In the genomic region with DNA sequence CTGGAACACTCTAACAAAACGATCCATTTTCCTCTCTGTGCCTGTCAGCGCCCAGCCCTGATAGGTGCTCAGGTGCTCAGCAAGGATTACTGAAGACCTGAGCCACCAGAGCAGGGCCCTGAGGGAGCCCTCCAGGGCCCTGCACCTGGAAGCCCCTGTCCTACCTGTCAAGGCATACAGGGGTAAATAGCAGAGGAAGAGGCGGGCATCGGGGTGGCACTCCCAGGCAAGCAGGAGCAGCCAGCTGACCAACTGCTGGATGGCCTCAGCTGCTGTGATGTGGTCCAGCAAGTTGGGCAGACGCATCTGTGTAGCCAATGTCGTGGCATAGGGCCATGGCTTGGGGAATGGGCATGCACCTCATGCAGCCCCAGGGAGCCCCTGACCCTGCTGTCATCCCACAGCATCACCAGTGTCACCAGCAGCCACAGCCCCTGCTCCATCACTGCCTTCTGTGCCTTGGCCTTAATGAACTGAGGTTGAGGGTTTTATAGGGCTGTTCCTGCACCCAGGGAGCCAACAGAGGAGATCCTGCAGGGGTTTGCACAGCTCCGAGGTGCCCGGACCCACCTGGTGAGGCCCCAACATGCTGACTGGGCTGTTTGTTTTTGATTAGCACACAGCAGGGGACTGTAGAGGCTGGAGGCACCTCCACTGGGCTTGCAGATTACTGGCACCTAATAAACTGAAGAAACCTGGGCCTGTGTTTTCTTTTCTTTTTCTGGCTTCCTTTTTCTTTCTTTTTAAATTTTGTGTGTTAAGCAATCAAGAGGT, we compare ENCODE assay signal across 16 cellular contexts. TPM values are rescaled to one million over a fixed set of nuclear protein-coding genes. Genes with fewer than 3 reads are reported as not detected.
A peak's percentile ranks its signal among the peaks of the same experiment; 100 is the strongest.
DNase-seq lines count a peak whose midpoint lies in the region; TF ChIP-seq lines count a peak whose summit lies in the region.
"Had no signal": no experiment of that assay in that cellular context is flagged by ENCODE, and none has a peak within 500 bp of the region (broad histone marks: within the 10 kb centered on the region; RNA-seq: fewer than 3 reads in every experiment).

No MANE protein-coding gene starts in this region.

- TF ChIP-seq CTCF in osteoblast (IDR thresholded peaks at IDR 0.05; ENCODE audit: extremely low read depth, low read depth, low read length): no peak

- peaks cover 4% of the 10 kb centered on the region; the same call in 1 of the 2 replicates for H3K36me3 ChIP-seq in HUES48 (ENCODE audit: control insufficient read depth, insufficient read depth, low read length)
- peaks cover 4% of the 10 kb centered on the region for H3K36me3 ChIP-seq in osteoblast (ENCODE audit: insufficient read depth, low read length)
- H3K36me3 ChIP-seq: pancreas had no signal

- H3K9me3 ChIP-seq in HUES48 (ENCODE audit: control insufficient read depth, insufficient read depth, low read length): no peaks in the 10 kb centered on the region
- H3K9me3 ChIP-seq in osteoblast (ENCODE audit: low read depth, low read length): no peaks in the 10 kb centered on the region
- H3K9me3 ChIP-seq: BLaER1, pancreas, tibial nerve had no signal

- H3K4me2 ChIP-seq in osteoblast (ENCODE audit: insufficient read depth, low read length): no peak overlapping the region
- H3K4me2 ChIP-seq: BLaER1, PC-9 had no signal

- 0 out of 2 replicates have a peak overlapping the region, but pooled peaks have one; percentile 21 for H3K9ac ChIP-seq in HUES48 (ENCODE audit: low read depth, low read length)
- H3K9ac ChIP-seq: BLaER1 had no signal

- H3K79me2 ChIP-seq in osteoblast (ENCODE audit: insufficient read depth, low read length): peaks cover 9% of the 10 kb centered on the region

- H3K4me3 ChIP-seq in HUES48 (ENCODE audit: low read depth, low read length): no peak overlapping the region
- H3K4me3 ChIP-seq in osteoblast (ENCODE audit: insufficient read depth, low read length): no peak overlapping the region
- H3K4me3 ChIP-seq: BLaER1, pancreas, PC-9, SK-N-MC, skin epidermis, tibial nerve had no signal

- peaks cover 2% of the 10 kb centered on the region for H4K20me1 ChIP-seq in osteoblast (ENCODE audit: insufficient read depth, low read length)
- H4K20me1 ChIP-seq: BLaER1 had no signal

- H2AFZ ChIP-seq in osteoblast (ENCODE audit: low read length): no peak overlapping the region
- H2AFZ ChIP-seq: PC-9 had no signal

- H3K4me1 ChIP-seq in HUES48 (ENCODE audit: control insufficient read depth, insufficient read depth, low read length): peaks cover 18% of the 10 kb centered on the region
- H3K4me1 ChIP-seq in osteoblast (ENCODE audit: insufficient read depth, low read length): no peaks in the 10 kb centered on the region
- H3K4me1 ChIP-seq: pancreas had no signal

- H3K27ac ChIP-seq in HUES48 (ENCODE audit: low read depth, low read length) (no peak overlapping the region), caudate nucleus (ENCODE audit: low read depth, low read length) (peak overlapping the region; percentile 77), osteoblast (ENCODE audit: low read depth, low read length) (no peak overlapping the region)
- H3K27ac ChIP-seq: BLaER1, pancreas, PC-9, SK-N-MC, skin epidermis, tibial nerve had no signal

- DNase-seq in NCI-H1092 treated with DMSO at 0.1 percent for 48 hours (lab: John Stamatoyannopoulos, UW): peak; percentile 35
- DNase-seq in NCI-H1092 (lab: John Stamatoyannopoulos, UW): no peak
- DNase-seq in caudate nucleus (lab: John Stamatoyannopoulos, UW): no peak
- DNase-seq in osteoblast (ENCODE audit: insufficient read length, low spot score, missing footprints): peak; percentile 15
- no peak for DNase-seq in pons (ENCODE audit: low spot score)
- DNase-seq in NCI-H2196 (lab: John Stamatoyannopoulos, UW; ENCODE audit: unreplicated experiment): no peak
- no peak for DNase-seq in EL
- DNase-seq: activated CD4-positive, alpha-beta T cell treated with anti-CD3 and anti-CD28 coated beads, Interleukin-2, amount 50 U/mL, for 4 hours; left colon; pancreas; PC-9 had no signal

- H3K27me3 ChIP-seq in HUES48 (ENCODE audit: control insufficient read depth, insufficient read depth, low read length) (no peaks in the 10 kb centered on the region), osteoblast (ENCODE audit: insufficient read depth, low read length) (no peaks in the 10 kb centered on the region)
- H3K27me3 ChIP-seq: BLaER1, pancreas, tibial nerve had no signal

RNA-seq across cellular contexts. Expression of a gene that starts 7.9 kb away (rescaled TPM):
- total RNA-seq in osteoblast: 74.3 and 98.4 TPM in 2 replicates

RNA-seq across cellular contexts. Expression of a gene that starts 9.2 kb away (rescaled TPM):
- total RNA-seq in osteoblast: 31.8 and 32.4 TPM in 2 replicates

RNA-seq across cellular contexts. Expression of a gene that starts 19.1 kb away (rescaled TPM):
- 37.1 and 39.1 TPM in 2 replicates for total RNA-seq in osteoblast

RNA-seq across cellular contexts. Expression of a gene that starts 22.6 kb away (rescaled TPM):
- total RNA-seq in osteoblast: 43.0 and 43.4 TPM in 2 replicates

RNA-seq across cellular contexts. Expression of a gene that starts 29.9 kb away (rescaled TPM):
- 273 and 286 TPM in 2 replicates for total RNA-seq in osteoblast

Comparison
In these comparisons a context has a peak if more than half of its experiments do, and no peak if none do; other contexts are left out.
1. DNase-seq: peak in NCI-H1092 treated with DMSO at 0.1 percent for 48 hours (single experiment) and osteoblast (single experiment); none in NCI-H1092 (single experiment), caudate nucleus (0 of 61), pons (single experiment), NCI-H2196 (single experiment) and EL (single experiment).